In the genomic region with DNA sequence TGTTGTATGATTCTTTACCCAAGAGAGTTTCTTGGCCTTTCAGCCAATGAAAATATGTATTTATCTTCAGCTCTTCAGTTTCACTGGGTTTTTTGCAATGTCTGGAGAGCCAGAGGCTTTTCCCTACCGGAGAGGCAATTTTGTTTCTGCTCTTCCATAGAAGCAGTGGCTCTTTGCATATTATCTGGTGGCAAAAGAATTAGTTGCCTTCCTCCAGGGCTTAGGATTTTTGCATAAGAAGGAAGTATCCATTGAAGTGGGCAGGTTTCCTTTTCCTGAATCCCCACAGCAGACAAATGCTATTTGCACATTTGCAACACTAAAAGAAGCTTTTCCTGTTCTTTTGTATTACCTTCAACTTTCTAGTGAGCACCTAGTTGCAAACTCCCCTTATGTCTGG, we compare ENCODE assay signal across 11 cellular contexts.
"Had no signal": no experiment of that assay in that cellular context is flagged by ENCODE, and none has a peak within 500 bp of the region (broad histone marks: within the 10 kb centered on the region; RNA-seq: fewer than 3 reads in every experiment).

No MANE protein-coding gene starts in this region.

- DNase-seq: activated CD4-positive, alpha-beta memory T cell treated with anti-CD3 and anti-CD28 coated beads for 36 hours; activated T-cell treated with anti-CD3 and anti-CD28 coated beads, Interleukin-2, amount 50 U/mL, for 72 hours; aorta; foreskin melanocyte; head of caudate nucleus; immature natural killer cell; naive B cell; trophoblast cell had no signal

- H3K4me3 ChIP-seq: breast epithelium, lung had no signal

- H3K36me3 ChIP-seq: breast epithelium had no signal

- H3K4me1 ChIP-seq: breast epithelium had no signal

- H3K27me3 ChIP-seq: breast epithelium had no signal

- H3K4me3 Mint-ChIP-seq: activated CD4-positive, alpha-beta memory T cell treated with anti-CD3 and anti-CD28 coated beads for 36 hours; activated T-cell treated with anti-CD3 and anti-CD28 coated beads, Interleukin-2, amount 50 U/mL, for 72 hours; immature natural killer cell; naive B cell; stimulated activated memory B cell treated with anti-CD40 and anti-IgM and Interleukin-4, amounts not matched to agents 10 μg/mL and 1 μg/mL and 100 μg/mL, for 72 hours had no signal

- H3K4me1 Mint-ChIP-seq: immature natural killer cell; naive B cell; stimulated activated memory B cell treated with anti-CD40 and anti-IgM and Interleukin-4, amounts not matched to agents 10 μg/mL and 1 μg/mL and 100 μg/mL, for 72 hours had no signal

- H3K36me3 Mint-ChIP-seq: activated CD4-positive, alpha-beta memory T cell treated with anti-CD3 and anti-CD28 coated beads for 36 hours; immature natural killer cell; naive B cell; stimulated activated memory B cell treated with anti-CD40 and anti-IgM and Interleukin-4, amounts not matched to agents 10 μg/mL and 1 μg/mL and 100 μg/mL, for 72 hours had no signal

- H3K9me3 ChIP-seq: breast epithelium had no signal

- H3K27ac Mint-ChIP-seq: activated CD4-positive, alpha-beta memory T cell treated with anti-CD3 and anti-CD28 coated beads for 36 hours; activated T-cell treated with anti-CD3 and anti-CD28 coated beads, Interleukin-2, amount 50 U/mL, for 72 hours; immature natural killer cell; naive B cell; stimulated activated memory B cell treated with anti-CD40 and anti-IgM and Interleukin-4, amounts not matched to agents 10 μg/mL and 1 μg/mL and 100 μg/mL, for 72 hours had no signal

- H3K27ac ChIP-seq: breast epithelium had no signal

- ATAC-seq: activated T-cell treated with anti-CD3 and anti-CD28 coated beads, Interleukin-2, amount 50 U/mL, for 72 hours; stimulated activated memory B cell treated with anti-CD40 and anti-IgM and Interleukin-4, amounts not matched to agents 10 μg/mL and 1 μg/mL and 100 μg/mL, for 72 hours had no signal

- H3K27me3 Mint-ChIP-seq: activated CD4-positive, alpha-beta memory T cell treated with anti-CD3 and anti-CD28 coated beads for 36 hours; naive B cell; stimulated activated memory B cell treated with anti-CD40 and anti-IgM and Interleukin-4, amounts not matched to agents 10 μg/mL and 1 μg/mL and 100 μg/mL, for 72 hours had no signal
